Comparison of ENCODE assay signal across 9 cellular contexts in genomic region chr4:82989567-82990429, GRCh38. TPM values are rescaled to one million over a fixed set of nuclear protein-coding genes. Genes with fewer than 3 reads are reported as not detected.
DNase-seq lines count a peak whose midpoint lies in the region; ATAC-seq and TF ChIP-seq lines count a peak whose summit lies in the region.
"Had no signal": no experiment of that assay in that cellular context is flagged by ENCODE, and none has a peak within 500 bp of the region (broad histone marks: within the 10 kb centered on the region; RNA-seq: fewer than 3 reads in every experiment).

No MANE protein-coding gene starts in this region.

- POLR2A ChIA-PET in OCI-LY7 (lab: Charles Lee), result interaction anchor here (0.6 to 1.0 kb wide), 7 partner anchors 12 to 300 kb away, joined by 3 to 5 read pairs (median 3); no protein-coding TSS in a partner anchor

- no peak overlapping the region for H3K4me2 ChIP-seq in OCI-LY7 (ENCODE audit: low read length)

- no peaks in the 10 kb centered on the region for H3K9me2 ChIP-seq in OCI-LY7 (ENCODE audit: insufficient read depth, low read length)

- peaks cover 7% of the 10 kb centered on the region for H3K9me3 Mint-ChIP-seq in HFFc6
- H3K9me3 Mint-ChIP-seq in memory B cell, result no peaks in the 10 kb centered on the region
- H3K9me3 Mint-ChIP-seq in endothelial cell (ENCODE audit: unreplicated experiment), result no peaks in the 10 kb centered on the region

- no peaks in the 10 kb centered on the region for H3K27me3 ChIP-seq in left ventricle myocardium inferior (ENCODE audit: low read depth)

- H3K4me3 ChIP-seq in OCI-LY7 (ENCODE audit: low read depth, low read length, poor library complexity, severe bottlenecking) (no peak overlapping the region), left ventricle myocardium inferior (no peak overlapping the region)
- H3K4me3 ChIP-seq: lower lobe of right lung had no signal

- H3K4me3 Mint-ChIP-seq in HFFc6 (peak overlapping the region; percentile 72), memory B cell (no peak overlapping the region), endothelial cell (ENCODE audit: unreplicated experiment) (no peak overlapping the region)

- peaks cover 4% of the 10 kb centered on the region; the same call in 1 of the 2 replicates for H3K9me3 ChIP-seq in OCI-LY7 (ENCODE audit: low read length)
- peaks cover 5% of the 10 kb centered on the region for H3K9me3 ChIP-seq in left ventricle myocardium inferior (replicated peaks)
- H3K9me3 ChIP-seq: lower lobe of right lung had no signal

- H3K36me3 ChIP-seq in OCI-LY7 (ENCODE audit: insufficient read depth, low read length) (peaks cover 41% of the 10 kb centered on the region), left ventricle myocardium inferior (no peaks in the 10 kb centered on the region)
- H3K36me3 ChIP-seq: lower lobe of right lung had no signal

- ATAC-seq in GM18508 (IDR thresholded peaks at IDR 0.05; ENCODE audit: insufficient read depth, unreplicated experiment) (peak; percentile 90), memory B cell (ENCODE audit: low read depth) (peak; percentile 48)

- CTCF ChIA-PET in OCI-LY7 (lab: Charles Lee; ENCODE audit: unreplicated experiment), result no interaction called here

- peaks cover 15% of the 10 kb centered on the region for H3K36me3 Mint-ChIP-seq in HFFc6 (ENCODE audit: low read depth)
- H3K36me3 Mint-ChIP-seq in memory B cell, result peaks cover 6% of the 10 kb centered on the region
- H3K36me3 Mint-ChIP-seq in endothelial cell (ENCODE audit: low read depth, unreplicated experiment), result peaks cover 4% of the 10 kb centered on the region

- no peak overlapping the region for H2AFZ ChIP-seq in OCI-LY7 (ENCODE audit: low read length)

- no peak for TF ChIP-seq CTCF in HFFc6 (IDR thresholded peaks at IDR 0.05)
- no peak for TF ChIP-seq CTCF in OCI-LY7 (conservative IDR thresholded peaks at IDR 0.05; ENCODE audit: low read length)
- no peak for TF ChIP-seq CTCF in endothelial cell (IDR thresholded peaks at IDR 0.05; ENCODE audit: unreplicated experiment)
- TF ChIP-seq CTCF in left ventricle myocardium inferior (IDR thresholded peaks at IDR 0.05; ENCODE audit: borderline replicate concordance), result no peak

- H3K27ac Mint-ChIP-seq in HFFc6 (peak overlapping the region; percentile 85), memory B cell (peak overlapping the region; percentile 78), endothelial cell (ENCODE audit: unreplicated experiment) (no peak overlapping the region)

- peaks cover 38% of the 10 kb centered on the region for H3K4me1 Mint-ChIP-seq in HFFc6 (ENCODE audit: low read depth)
- peaks cover 14% of the 10 kb centered on the region for H3K4me1 Mint-ChIP-seq in memory B cell
- no peaks in the 10 kb centered on the region for H3K4me1 Mint-ChIP-seq in endothelial cell (ENCODE audit: unreplicated experiment)

- H3K27me3 Mint-ChIP-seq in HFFc6 (ENCODE audit: insufficient read depth) (no peaks in the 10 kb centered on the region; the same call in 1 of the 2 replicates), memory B cell (no peaks in the 10 kb centered on the region), endothelial cell (ENCODE audit: unreplicated experiment) (no peaks in the 10 kb centered on the region)

- intact Hi-C loops in OCI-LY7 (cut with micrococcal nuclease; ENCODE audit: unreplicated experiment), result no loop called here
- intact Hi-C loops in left ventricle myocardium inferior (cut with micrococcal nuclease), result no loop called here

- peak overlapping the region; percentile 1 for H3K27ac ChIP-seq in OCI-LY7 (ENCODE audit: low read depth, low read length, poor library complexity, severe bottlenecking)
- H3K27ac ChIP-seq in left ventricle myocardium inferior (replicated peaks), result no peak overlapping the region
- H3K27ac ChIP-seq: lower lobe of right lung had no signal

- 0 out of 2 replicates have a peak, but pooled peaks cover 3% of the 10 kb centered on the region for H4K20me1 ChIP-seq in OCI-LY7 (ENCODE audit: insufficient read depth, low read length)

- no TSS peak for BruUV-seq in OCI-LY7 (replicated peaks; lab: Mats Ljungman, UMichigan)

- DNase-seq in HFFc6, result no peak
- DNase-seq in OCI-LY7 (ENCODE audit: low spot score), result no peak
- DNase-seq in memory B cell (ENCODE audit: low spot score in 2 of 2), result no peak
- DNase-seq in endothelial cell (ENCODE audit: low spot score), result no peak
- DNase-seq in NCI-H2107 treated with DMSO at 0.1 percent for 48 hours (lab: John Stamatoyannopoulos, UW; ENCODE audit: unreplicated experiment), result no peak
- DNase-seq in left ventricle myocardium inferior, result no peak
- no peak for DNase-seq in SW480 (ENCODE audit: low spot score)
- DNase-seq: lower lobe of right lung had no signal

- peaks cover 96% of the 10 kb centered on the region for H3K79me2 ChIP-seq in OCI-LY7 (ENCODE audit: insufficient read depth, low read depth, low read length)

- H3K4me1 ChIP-seq in OCI-LY7 (ENCODE audit: insufficient read depth, low read length, poor library complexity, severe bottlenecking), result peaks cover 11% of the 10 kb centered on the region
- peaks cover 4% of the 10 kb centered on the region for H3K4me1 ChIP-seq in left ventricle myocardium inferior

RNA-seq across cellular contexts. Expression of gene LIN54, which starts 20.8 kb away (rescaled TPM):
- 10 to 100 TPM; 13.8 to 20.5 (median 18.6) TPM for total RNA-seq in HFFc6 (2021; fragmentation: NEBNext Ultra II Directional; extraction: Animal tissue kit (Norgen Biotek cat#: 25700))
- 48.3 and 48.9 TPM in 2 replicates for total RNA-seq in OCI-LY7 (2014; rRNA removed; shearing (Covaris generic))
- total RNA-seq in OCI-LY7 (2022) (47.6 and 59.1 TPM in 2 replicates), endothelial cell (ENCODE audit: unreplicated experiment) (10.9 TPM), left ventricle myocardium inferior (6.2 TPM)

RNA-seq across cellular contexts. Expression of gene COPS4, which starts 45.2 kb away (rescaled TPM):
- total RNA-seq in HFFc6 (2021; fragmentation: NEBNext Ultra II Directional; extraction: Animal tissue kit (Norgen Biotek cat#: 25700)), result 10 to 100 TPM; 56.4 to 73.6 (median 69.2) TPM
- total RNA-seq in OCI-LY7 (2014; rRNA removed; shearing (Covaris generic)), result 38.9 and 44.2 TPM in 2 replicates
- total RNA-seq in OCI-LY7 (2022), result 35.5 and 38.5 TPM in 2 replicates
- total RNA-seq in endothelial cell (ENCODE audit: unreplicated experiment), result 32.2 TPM
- 53.6 TPM for total RNA-seq in left ventricle myocardium inferior
